Comparison of ENCODE assay signal across 19 cellular contexts in the genomic region with DNA sequence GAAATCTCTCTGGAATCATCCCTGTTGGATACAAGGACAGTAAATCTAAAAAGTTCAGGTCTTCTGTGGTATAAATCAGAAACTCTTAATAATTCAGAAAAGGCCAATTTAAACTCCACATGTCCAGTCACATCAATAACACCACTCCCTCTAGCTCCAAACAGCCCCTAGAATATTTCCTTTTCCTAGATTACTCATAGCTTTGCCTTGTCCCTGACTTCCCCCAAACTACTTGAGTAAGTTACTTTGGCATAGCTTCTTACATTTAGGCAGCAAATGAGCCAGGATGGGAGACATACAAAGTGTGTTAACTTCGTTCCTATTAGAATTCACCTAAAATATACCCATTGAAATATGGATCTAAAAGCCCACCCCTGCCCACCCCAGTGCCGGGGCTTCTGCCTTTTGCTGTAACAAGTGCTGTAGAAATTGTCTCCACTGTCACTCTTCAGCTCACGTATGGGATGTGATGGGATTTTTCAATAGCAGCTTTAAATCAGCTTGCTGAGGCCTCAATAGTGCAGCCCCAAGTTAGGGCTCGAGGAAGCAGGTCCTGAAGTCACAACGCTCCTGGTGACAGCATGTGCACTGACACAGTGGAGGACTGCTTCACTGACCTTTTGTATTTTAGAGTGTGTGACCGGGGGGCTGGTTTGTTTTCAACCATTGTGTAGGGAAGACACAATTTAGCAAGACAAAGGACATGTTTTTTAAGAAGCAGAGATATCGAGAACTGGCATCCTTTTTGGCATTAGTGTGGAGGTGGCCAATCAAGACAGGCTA.
"Had no signal": no experiment of that assay in that cellular context is flagged by ENCODE, and none has a peak within 500 bp of the region (broad histone marks: within the 10 kb centered on the region; RNA-seq: fewer than 3 reads in every experiment).

No MANE protein-coding gene starts in this region.

- H3K9me3 Mint-ChIP-seq: activated naive CD4-positive, alpha-beta T cell treated with anti-CD3 and anti-CD28 coated beads for 36 hours; activated T-helper 2 cell treated with anti-CD3 and anti-CD28 coated beads, Interferon-gamma antibody, Interleukin-2, Interleukin-4, amounts not matched to agents 10 μg/mL and 5 μg/mL and 100 μg/mL, durations not matched to agents 14 hours and 24 hours and 36 hours; nephron had no signal

- H3K27me3 ChIP-seq: body of pancreas, right lobe of liver, suprapubic skin had no signal

- H3K36me3 ChIP-seq: prostate gland, right lobe of liver, suprapubic skin had no signal

- H3K4me3 Mint-ChIP-seq: activated naive CD4-positive, alpha-beta T cell treated with anti-CD3 and anti-CD28 coated beads for 36 hours; nephron had no signal

- H3K27ac Mint-ChIP-seq: activated naive CD4-positive, alpha-beta T cell treated with anti-CD3 and anti-CD28 coated beads for 36 hours; activated T-helper 2 cell treated with anti-CD3 and anti-CD28 coated beads, Interferon-gamma antibody, Interleukin-2, Interleukin-4, amounts not matched to agents 10 μg/mL and 5 μg/mL and 100 μg/mL, durations not matched to agents 14 hours and 24 hours and 36 hours; nephron had no signal

- H3K9me3 ChIP-seq: body of pancreas, prostate gland, right lobe of liver, suprapubic skin had no signal

- H3K4me1 Mint-ChIP-seq: nephron had no signal

- H3K4me3 ChIP-seq: body of pancreas, prostate gland, right lobe of liver, smooth muscle cell, suprapubic skin had no signal

- ATAC-seq: body of pancreas, right lobe of liver had no signal

- H3K4me1 ChIP-seq: body of pancreas, prostate gland, right lobe of liver, suprapubic skin had no signal

- DNase-seq: activated CD4-positive, alpha-beta T cell treated with anti-CD3 and anti-CD28 coated beads for 1 hour; activated CD4-positive, alpha-beta T cell treated with anti-CD3 and anti-CD28 coated beads, Interleukin-2, amount 50 U/mL, for 4 hours; activated naive CD4-positive, alpha-beta T cell treated with anti-CD3 and anti-CD28 coated beads for 36 hours; activated T-cell treated with anti-CD3 and anti-CD28 coated beads for 4 hours; body of pancreas; cerebellar nuclear complex; glutamatergic neuron; right lobe of liver; stimulated activated CD4-positive, alpha-beta T cell treated with anti-CD3 and anti-CD28 coated beads, Interleukin-4, amount 100 ng/mL, for 4 hours; stimulated activated CD8-positive, alpha-beta memory T cell treated with anti-CD3 and anti-CD28 coated beads, Interleukin-4, amount 100 ng/mL, for 48 hours; stimulated activated naive CD4-positive, alpha-beta T cell treated with Interleukin-2 at 50 U/mL for 16 hours; T-helper 1 cell; T1000; trophoblast cell had no signal

- H3K27ac ChIP-seq: body of pancreas, prostate gland, right lobe of liver, suprapubic skin had no signal
